8 cellular contexts compared by ENCODE assay signal in the genomic region with DNA sequence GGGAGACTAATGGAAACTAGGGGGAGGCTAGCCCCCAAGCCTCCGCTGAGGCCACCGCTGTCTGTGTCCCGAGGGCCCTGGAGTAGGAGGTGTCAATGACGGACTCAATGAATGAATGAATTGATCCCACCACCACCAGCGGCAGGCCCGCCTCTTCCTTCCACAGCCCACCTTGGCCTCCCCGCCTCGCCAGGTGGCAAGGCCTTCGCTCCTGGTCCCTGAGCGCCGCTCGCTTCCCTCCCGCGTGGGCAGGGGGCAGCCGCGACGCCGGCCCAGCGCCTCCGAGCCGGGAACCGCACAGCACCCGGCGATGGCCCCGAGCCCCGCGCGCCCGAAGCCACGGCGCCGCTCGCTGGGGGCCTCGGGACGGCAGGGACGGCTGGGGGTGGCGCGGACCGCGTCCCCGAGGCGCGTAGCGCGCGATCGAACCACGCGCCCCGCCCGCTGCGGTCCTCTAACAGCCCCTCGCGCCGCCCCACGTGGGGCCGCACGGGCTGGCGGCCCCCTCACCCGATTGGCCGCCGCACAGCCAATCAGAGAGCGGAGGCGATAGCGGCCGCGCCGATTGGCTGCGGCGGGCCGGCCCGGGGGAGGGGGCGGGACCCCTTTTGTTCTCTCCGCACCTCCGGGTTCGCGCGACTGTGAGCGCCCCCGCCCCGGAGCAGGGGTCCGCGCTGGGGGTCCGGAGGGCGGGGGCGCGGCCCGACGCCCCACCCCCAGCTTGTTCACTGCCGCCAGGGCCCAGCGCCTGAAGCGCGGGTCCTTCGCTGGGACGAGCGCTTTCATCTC. TPM values are rescaled to one million over a fixed set of nuclear protein-coding genes. Genes with fewer than 3 reads are reported as not detected.
DNase-seq lines count a peak whose midpoint lies in the region; ATAC-seq and TF ChIP-seq lines count a peak whose summit lies in the region.

No MANE protein-coding gene starts in this region.

- no peaks in the 10 kb centered on the region for H3K9me3 Mint-ChIP-seq in naive thymus-derived CD8-positive, alpha-beta T cell
- no peaks in the 10 kb centered on the region for H3K9me3 Mint-ChIP-seq in stimulated activated naive CD8-positive, alpha-beta T cell treated with anti-CD3 and anti-CD28 coated beads, Interleukin-15, amount 100 ng/mL, for 72 hours

- H4K20me1 ChIP-seq in GM23248 (ENCODE audit: insufficient read depth): no peaks in the 10 kb centered on the region
- H4K20me1 ChIP-seq in fibroblast of lung (ENCODE audit: control insufficient read depth, extremely low read depth, insufficient read depth, low read length): no peaks in the 10 kb centered on the region

- POLR2A ChIA-PET in naive thymus-derived CD8-positive, alpha-beta T cell (lab: Charles Lee): interaction anchor here (1.5 to 10.9 kb wide), 2 partner anchors 30 to 186 kb away, joined by 3 to 176 read pairs; partner anchors contain the start of genes ACTG1 and SLC38A10

- H3K4me3 Mint-ChIP-seq in naive thymus-derived CD8-positive, alpha-beta T cell: peak overlapping the region; percentile 69 to 83 (median 76)
- H3K4me3 Mint-ChIP-seq in stimulated activated naive CD8-positive, alpha-beta T cell treated with anti-CD3 and anti-CD28 coated beads, Interleukin-15, amount 100 ng/mL, for 72 hours: peak overlapping the region; percentile 69 to 81

- H3K27ac Mint-ChIP-seq in naive thymus-derived CD8-positive, alpha-beta T cell: peak overlapping the region in 1 of 10 donors; percentile 85
- no peak overlapping the region for H3K27ac Mint-ChIP-seq in stimulated activated naive CD8-positive, alpha-beta T cell treated with anti-CD3 and anti-CD28 coated beads, Interleukin-15, amount 100 ng/mL, for 72 hours

- H3K36me3 Mint-ChIP-seq in naive thymus-derived CD8-positive, alpha-beta T cell: no peaks in the 10 kb centered on the region

- no peaks in the 10 kb centered on the region for H3K4me1 ChIP-seq in GM23248 (ENCODE audit: insufficient read depth)
- H3K4me1 ChIP-seq in fibroblast of lung (ENCODE audit: control insufficient read depth, extremely low read depth, insufficient read depth, low read length): no peaks in the 10 kb centered on the region

- H3K36me3 ChIP-seq in GM23248 (ENCODE audit: low read depth): no peaks in the 10 kb centered on the region
- no peaks in the 10 kb centered on the region for H3K36me3 ChIP-seq in fibroblast of lung (ENCODE audit: control insufficient read depth, insufficient read depth, low read length)

- in situ Hi-C loops in GM23248 (cut with MboI): no loop called here

- peaks cover 1 to 24% (median 12%) of the 10 kb centered on the region in 5 donors for H3K27me3 Mint-ChIP-seq in naive thymus-derived CD8-positive, alpha-beta T cell
- H3K27me3 Mint-ChIP-seq in stimulated activated naive CD8-positive, alpha-beta T cell treated with anti-CD3 and anti-CD28 coated beads, Interleukin-15, amount 100 ng/mL, for 72 hours: peaks cover 56% of the 10 kb centered on the region

- H3K27me3 ChIP-seq in GM23248 (replicated peaks; ENCODE audit: insufficient read depth) (no peaks in the 10 kb centered on the region), fibroblast of lung (ENCODE audit: control insufficient read depth, insufficient read depth, low read length) (no peaks in the 10 kb centered on the region)

- peak; percentile 79 to 81 for ATAC-seq in naive thymus-derived CD8-positive, alpha-beta T cell
- ATAC-seq in stimulated activated naive CD8-positive, alpha-beta T cell treated with anti-CD3 and anti-CD28 coated beads, Interleukin-15, amount 100 ng/mL, for 72 hours: peak; percentile 62
- ATAC-seq in GM19397 (IDR thresholded peaks at IDR 0.05; ENCODE audit: unreplicated experiment) (no peak), HG02981 (IDR thresholded peaks at IDR 0.05; ENCODE audit: unreplicated experiment) (no peak)

- H2AFZ ChIP-seq in GM23248 (peak overlapping the region; percentile 66), fibroblast of lung (ENCODE audit: low read length) (no peak overlapping the region)

- H3K4me1 Mint-ChIP-seq in naive thymus-derived CD8-positive, alpha-beta T cell: peaks cover 4 to 24% (median 12%) of the 10 kb centered on the region in 4 donors
- H3K4me1 Mint-ChIP-seq in stimulated activated naive CD8-positive, alpha-beta T cell treated with anti-CD3 and anti-CD28 coated beads, Interleukin-15, amount 100 ng/mL, for 72 hours: peaks cover 31% of the 10 kb centered on the region

- H3K9ac ChIP-seq in GM23248 (no peak overlapping the region), fibroblast of lung (ENCODE audit: insufficient read depth, low read length) (no peak overlapping the region)

- H3K27ac ChIP-seq in GM23248 (no peak overlapping the region), fibroblast of lung (ENCODE audit: insufficient read depth, low read length) (no peak overlapping the region)

- peak overlapping the region; percentile 66 for H3K4me2 ChIP-seq in GM23248 (ENCODE audit: unreplicated experiment)
- H3K4me2 ChIP-seq in fibroblast of lung (ENCODE audit: extremely low read depth, insufficient read depth, low read length): peak overlapping the region; percentile 88

- H3K79me2 ChIP-seq in GM23248 (ENCODE audit: insufficient read depth) (no peaks in the 10 kb centered on the region), fibroblast of lung (ENCODE audit: control insufficient read depth, insufficient read depth, low read length) (no peaks in the 10 kb centered on the region)

- no peak for TF ChIP-seq CTCF in fibroblast of lung (conservative IDR thresholded peaks at IDR 0.05 in 1 of 2, IDR thresholded peaks at IDR 0.05 in 1 of 2; ENCODE audit: low read depth in 1 of 2, low read length in 2 of 2)

- DNase-seq in GM23248 (peak; percentile 75), NCI-H526 (lab: John Stamatoyannopoulos, UW) (peak; percentile 41 to 94), activated T-helper 1 cell treated with Interleukin-2 at 50 U/mL for 16 hours (ENCODE audit: low read depth) (peak; percentile 43), fibroblast of lung (ENCODE audit: low read depth in 2 of 2) (peak; percentile 58 to 61)
- peak; percentile 53 to 84 (median 70) for DNase-seq in naive thymus-derived CD8-positive, alpha-beta T cell
- peak; percentile 47 to 58 for DNase-seq in stimulated activated naive CD8-positive, alpha-beta T cell treated with anti-CD3 and anti-CD28 coated beads, Interleukin-15, amount 100 ng/mL, for 72 hours

- WGBS in GM23248 (ENCODE audit: low coverage in 1 of 2, low lambda C conversion rate in 2 of 2, missing lambda C conversion rate in 2 of 2), 2 experiments: 13 to 16% methylated on average over 46 to 51 of the region's 96 CpGs

- H3K9me3 ChIP-seq in GM23248 (ENCODE audit: low read depth) (no peaks in the 10 kb centered on the region), fibroblast of lung (ENCODE audit: control insufficient read depth, insufficient read depth, low read depth, low read length) (no peaks in the 10 kb centered on the region)

- no peaks in the 10 kb centered on the region; the same call in 1 of the 2 replicates for H3F3A ChIP-seq in GM23248 (ENCODE audit: insufficient read depth)

- H3K9me2 ChIP-seq in GM23248 (ENCODE audit: insufficient read depth): no peaks in the 10 kb centered on the region

- H3K4me3 ChIP-seq in GM23248 (peak overlapping the region; percentile 58), fibroblast of lung (replicated peaks in 1 of 4; ENCODE audit: control extremely low read depth in 1 of 4, insufficient read depth in 1 of 4, low read depth in 3 of 4, low read length in 4 of 4) (peak overlapping the region in 3 of 4 experiments; percentile 21 to 49 (median 44))

RNA-seq across cellular contexts. Expression of gene ACTG1, which starts 31.4 kb away (rescaled TPM):
- 8,476 and 9,349 TPM in 2 replicates for total RNA-seq in GM23248 (2014; rRNA removed; shearing (Covaris generic))
- polyA plus RNA-seq in GM23248 (2016; fragmentation: Nextera tagmentation; extraction: Ambion mirVana): 3,778 and 3,933 TPM in 2 replicates
- 5,538 and 6,636 TPM in 2 replicates for total RNA-seq in fibroblast of lung
- 8,446 and 8,888 TPM in 2 replicates for polyA plus RNA-seq in fibroblast of lung
- polyA plus RNA-seq in fibroblast of lung (2012): 6,897 and 7,279 TPM in 2 replicates
- 10,903 and 14,156 TPM in 2 replicates for polyA minus RNA-seq in fibroblast of lung (ENCODE audit: low replicate concordance)
- total RNA-seq in naive thymus-derived CD8-positive, alpha-beta T cell: 1,000 to 10,000 TPM; 1,189 to 1,230 TPM
- polyA plus RNA-seq in naive thymus-derived CD8-positive, alpha-beta T cell: 1,000 to 10,000 TPM; 1,334 to 1,669 (median 1,595) TPM

RNA-seq across cellular contexts. Expression of gene FSCN2, which starts 47.0 kb away (rescaled TPM):
- total RNA-seq in GM23248 (2014; rRNA removed; shearing (Covaris generic)): 2.3 and 3.2 TPM in 2 replicates
- polyA plus RNA-seq in GM23248 (2016; fragmentation: Nextera tagmentation; extraction: Ambion mirVana) (0.23 and 0.48 TPM in 2 replicates), fibroblast of lung (0.07 and 0.35 TPM in 2 replicates)
- 1.5 and 2.0 TPM in 2 replicates for total RNA-seq in fibroblast of lung
- 0.21 and 0.73 TPM in 2 replicates for polyA plus RNA-seq in fibroblast of lung (2012)
- polyA minus RNA-seq in fibroblast of lung (ENCODE audit: low replicate concordance): 0.39 TPM in 1 of 2 replicates, not detected in the other
- 1 to 10 TPM in 1 of 2 experiments, under 1 TPM in 1; 0.96 to 2.0 TPM for total RNA-seq in naive thymus-derived CD8-positive, alpha-beta T cell
- polyA plus RNA-seq in naive thymus-derived CD8-positive, alpha-beta T cell: not detected

Comparison
In these comparisons a context has a peak if more than half of its experiments do, and no peak if none do; other contexts are left out.
1. ATAC-seq: peak in naive thymus-derived CD8-positive, alpha-beta T cell (2 of 2) and stimulated activated naive CD8-positive, alpha-beta T cell treated with anti-CD3 and anti-CD28 coated beads, Interleukin-15, amount 100 ng/mL, for 72 hours (single experiment); none in GM19397 (single experiment) and HG02981 (single experiment).
2. Peak in every context shown above with its lines, with median percentiles within 50 percentile points of each other: DNase-seq.